Comparison of ENCODE assay signal across 10 cellular contexts in the genomic region with DNA sequence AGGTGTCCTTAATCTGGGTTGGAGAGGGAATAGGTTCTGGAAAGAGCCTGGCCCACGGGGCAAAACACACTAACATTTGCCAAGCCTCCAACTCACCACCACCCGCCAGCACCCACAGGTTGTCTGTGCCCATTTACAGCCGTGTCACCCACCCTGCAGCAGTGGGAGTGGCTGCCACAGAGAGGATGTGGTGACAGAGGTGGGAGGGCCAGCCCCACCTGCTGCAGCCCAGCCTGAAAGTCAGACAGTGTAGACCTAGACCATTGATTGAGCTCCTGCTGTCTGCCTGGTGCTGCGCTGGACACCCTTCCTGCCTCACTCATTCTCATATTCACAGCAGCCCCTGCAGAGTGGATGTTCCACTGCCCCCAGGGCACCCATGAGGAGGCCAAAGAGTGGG. TPM values are rescaled to one million over a fixed set of nuclear protein-coding genes. Genes with fewer than 3 reads are reported as not detected.
DNase-seq lines count a peak whose midpoint lies in the region; ATAC-seq, FAIRE-seq and TF ChIP-seq lines count a peak whose summit lies in the region.
"Had no signal": no experiment of that assay in that cellular context is flagged by ENCODE, and none has a peak within 500 bp of the region (broad histone marks: within the 10 kb centered on the region; RNA-seq: fewer than 3 reads in every experiment).

No MANE protein-coding gene starts in this region.

- H3K4me3 Mint-ChIP-seq in natural killer cell, result peak overlapping the region; percentile 84

- TF ChIP-seq CTCF in right lobe of liver (IDR thresholded peaks at IDR 0.05), result no peak
- TF ChIP-seq CTCF in HepG2 (CRISPR knock-in tag; IDR thresholded peaks at IDR 0.05), result no peak
- TF ChIP-seq CTCF in natural killer cell (IDR thresholded peaks at IDR 0.05), result no peak
- no peak for TF ChIP-seq CTCF in upper lobe of right lung (IDR thresholded peaks at IDR 0.05)

- TF ChIP-seq POLR2A in right lobe of liver (IDR thresholded peaks at IDR 0.05) (no peak), HepG2 (IDR thresholded peaks at IDR 0.05; ENCODE audit: insufficient read depth in 1 of 2, low read depth in 2 of 2, low read length in 2 of 2) (no peak)

- no peak for FAIRE-seq in HepG2 (lab: Jason Lieb, UNC)

- DNase-seq in right lobe of liver (peak in 1 of 3 donors; percentile 55), HepG2 (ENCODE audit: low spot score) (no peak), activated T-helper 1 cell treated with Interleukin-2 at 50 U/mL for 16 hours (ENCODE audit: low read depth) (peak; percentile 75), natural killer cell (peak; percentile 84), upper lobe of right lung (no peak), HAP-1 (ENCODE audit: low spot score in 2 of 2) (no peak)
- DNase-seq: IMR-90, PC-3 had no signal

- no peaks in the 10 kb centered on the region for H3K9me3 Mint-ChIP-seq in natural killer cell

- POLR2A ChIA-PET in HepG2 (lab: Yijun Ruan, JAX), result no interaction called here

- no peak for TF ChIP-seq RAD21 in HepG2 (CRISPR knock-in tag; IDR thresholded peaks at IDR 0.05)

- H3K27ac ChIP-seq in right lobe of liver, result no peak overlapping the region
- no peak overlapping the region for H3K27ac ChIP-seq in HepG2 (ENCODE audit: extremely low read length, insufficient read depth, low read length)
- no peak overlapping the region for H3K27ac ChIP-seq in upper lobe of right lung

- H3K4me3 ChIP-seq in right lobe of liver (no peak overlapping the region), HepG2 (replicated peaks in 1 of 3; ENCODE audit: insufficient read depth in 1 of 3, low read depth in 2 of 3, low read length in 3 of 3) (no peak overlapping the region), upper lobe of right lung (no peak overlapping the region), HAP-1 (no peak overlapping the region)

- H3K9me3 ChIP-seq in right lobe of liver, result no peaks in the 10 kb centered on the region
- peaks cover 15% of the 10 kb centered on the region for H3K9me3 ChIP-seq in HepG2 (ENCODE audit: low read length)
- H3K9me3 ChIP-seq in upper lobe of right lung, result no peaks in the 10 kb centered on the region
- H3K9me3 ChIP-seq in HAP-1, result peaks cover 9% of the 10 kb centered on the region

- no peaks in the 10 kb centered on the region for H3K36me3 ChIP-seq in right lobe of liver
- no peaks in the 10 kb centered on the region for H3K36me3 ChIP-seq in HepG2 (replicated peaks in 1 of 2; ENCODE audit: control insufficient read depth in 1 of 2, insufficient read depth in 2 of 2, low read length in 2 of 2)
- H3K36me3 ChIP-seq in upper lobe of right lung, result no peaks in the 10 kb centered on the region
- no peaks in the 10 kb centered on the region for H3K36me3 ChIP-seq in HAP-1 (replicated peaks)

- intact Hi-C loops in right lobe of liver (cut with DNase I) (no loop called here), HepG2 (cut with micrococcal nuclease; ENCODE audit: unreplicated experiment) (no loop called here), natural killer cell (cut with micrococcal nuclease) (loop anchor here (1.0 to 2.0 kb wide), 2 partner anchors 44 to 132 kb away; partner anchors contain the start of gene IL21R), upper lobe of right lung (cut with DNase I) (no loop called here)

- CTCF ChIA-PET in HepG2 (lab: Yijun Ruan, JAX; ENCODE audit: low intra/inter-chr PET ratio, low total read pairs), result no interaction called here

- no peak overlapping the region for H3K4me2 ChIP-seq in HepG2 (ENCODE audit: low read depth, low read length)

- H4K20me1 ChIP-seq in HepG2 (ENCODE audit: insufficient read depth, low read length), result no peaks in the 10 kb centered on the region

- no peaks in the 10 kb centered on the region for H3K27me3 Mint-ChIP-seq in natural killer cell (ENCODE audit: low read depth in 2 of 2)

- H3K27me3 ChIP-seq in right lobe of liver (no peaks in the 10 kb centered on the region), HepG2 (ENCODE audit: control insufficient read depth in 1 of 2, insufficient read depth in 2 of 2, low read length in 2 of 2) (peaks cover 4 to 22% of the 10 kb centered on the region in 2 experiments; a peak in 3 of 5 replicates), upper lobe of right lung (peaks cover 20% of the 10 kb centered on the region), HAP-1 (ENCODE audit: low read depth) (no peaks in the 10 kb centered on the region)

- no peaks in the 10 kb centered on the region for H3K79me2 ChIP-seq in HepG2 (ENCODE audit: insufficient read depth, low read length)

- 54% methylated on average over 2 of the region's 4 CpGs for WGBS in right lobe of liver (ENCODE audit: insufficient coverage, low coverage, low lambda C conversion rate, missing lambda C conversion rate)
- WGBS in HepG2 (ENCODE audit: low lambda C conversion rate), result 66% methylated on average over 4 of the region's 4 CpGs

- H3K4me1 ChIP-seq in right lobe of liver (no peaks in the 10 kb centered on the region), HepG2 (ENCODE audit: insufficient read depth, low read length) (peaks cover 7% of the 10 kb centered on the region; the same call in 1 of the 2 replicates), upper lobe of right lung (peaks cover 18% of the 10 kb centered on the region), HAP-1 (no peaks in the 10 kb centered on the region)

- no TSS peak for BruUV-seq in HepG2 (replicated peaks; lab: Mats Ljungman, UMichigan)

- peak in 3 of 4 donors; percentile 34 to 52 (median 50) for ATAC-seq in right lobe of liver
- ATAC-seq in HepG2, result no peak
- ATAC-seq in natural killer cell, result peak; percentile 58 to 82 (median 73)
- ATAC-seq in upper lobe of right lung, result peak; percentile 47
- no peak for ATAC-seq in GM19395 (IDR thresholded peaks at IDR 0.05; ENCODE audit: unreplicated experiment)
- no peak for ATAC-seq in GM18861 (IDR thresholded peaks at IDR 0.05; ENCODE audit: unreplicated experiment)
- ATAC-seq: PC-3 had no signal

- H2AFZ ChIP-seq in HepG2 (ENCODE audit: low read length), result no peak overlapping the region

- H3K9ac ChIP-seq in HepG2 (ENCODE audit: insufficient read depth, low read depth, low read length), result no peak overlapping the region

- H3K27ac Mint-ChIP-seq in natural killer cell, result peak overlapping the region; percentile 90 to 98

- in situ Hi-C loops in HepG2 (cut with HindIII; ENCODE audit: extremely low pct_ligation_motif_present, low pct_unique_long_range_greater_than_20kb), result no loop called here
- in situ Hi-C loops in HAP-1 (cut with MboI; ENCODE audit: low sequenced_read_pairs), result no loop called here

- TF ChIP-seq EP300 in HepG2 (IDR thresholded peaks at IDR 0.05; ENCODE audit: low read depth in 2 of 2, low read length in 2 of 2), result no peak
- TF ChIP-seq EP300 in HepG2 (CRISPR knock-in tag; IDR thresholded peaks at IDR 0.05; ENCODE audit: borderline replicate concordance), result no peak

- peaks cover 64 to 72% of the 10 kb centered on the region in 2 donors for H3K4me1 Mint-ChIP-seq in natural killer cell

- no peaks in the 10 kb centered on the region for H3K36me3 Mint-ChIP-seq in natural killer cell

TF ChIP-seq in HepG2, 621 proteins besides CTCF, POLR2A, EP300 and RAD21 (continues in another document):
- TF ChIP-seq JUNB (CRISPR knock-in tag; IDR thresholded peaks at IDR 0.05; ENCODE audit: borderline replicate concordance), result no peak
- TF ChIP-seq TOE1 (CRISPR knock-in tag; IDR thresholded peaks at IDR 0.05), result no peak

RNA-seq across cellular contexts. Expression of gene IL21R, which starts 44.7 kb away (rescaled TPM):
- 1 to 10 TPM in 1 of 6 experiments, under 1 TPM in 5; 0.09 to 1.3 (median 0.31) TPM for total RNA-seq in right lobe of liver
- total RNA-seq in HepG2 (2016; rRNA removed; fragmentation: Illumina TruSeq; extraction: Trizol), result 0.17 and 0.64 TPM in 2 replicates
- not detected in 2 replicates for total RNA-seq in HepG2 (2016; cell fraction: cytosol; rRNA removed; fragmentation: Illumina TruSeq; extraction: Trizol; ENCODE audit: low read depth)
- total RNA-seq in HepG2 (2016; cell fraction: insoluble cytoplasmic fraction; rRNA removed; fragmentation: Illumina TruSeq; extraction: Trizol), result 0.22 and 0.43 TPM in 2 replicates
- total RNA-seq in HepG2 (2016; cell fraction: membrane; rRNA removed; fragmentation: Illumina TruSeq; extraction: Trizol), result 0.22 and 0.45 TPM in 2 replicates
- total RNA-seq in HepG2 (2016; cell fraction: nucleus; rRNA removed; fragmentation: Illumina TruSeq; extraction: Trizol), result 0.28 and 0.40 TPM in 2 replicates
- 0.49 and 1.6 TPM in 2 replicates for polyA plus RNA-seq in HepG2 (2011; rRNA removed)
- 0.62 and 1.4 TPM in 2 replicates for polyA plus RNA-seq in HepG2 (2011; cell fraction: cytosol; rRNA removed)
- polyA plus RNA-seq in HepG2 (2011; cell fraction: nucleus; rRNA removed), result 0.34 and 1.6 TPM in 2 replicates
- 1.1 and 2.8 TPM in 2 replicates for polyA plus RNA-seq in HepG2 (2012)
- polyA plus RNA-seq in HepG2 (2016; cell fraction: cytosol; fragmentation: Illumina TruSeq; extraction: Trizol; ENCODE audit: low read depth), result 0.07 and 0.09 TPM in 2 replicates
- polyA plus RNA-seq in HepG2 (2016; cell fraction: insoluble cytoplasmic fraction; fragmentation: Illumina TruSeq; extraction: Trizol; ENCODE audit: low read depth), result 0.14 and 0.21 TPM in 2 replicates
- polyA plus RNA-seq in HepG2 (2016; cell fraction: membrane; fragmentation: Illumina TruSeq; extraction: Trizol; ENCODE audit: low read depth), result 0.06 and 0.12 TPM in 2 replicates
- 0.35 and 0.56 TPM in 2 replicates for polyA plus RNA-seq in HepG2 (2016; cell fraction: nucleus; fragmentation: Illumina TruSeq; extraction: Trizol; ENCODE audit: insufficient read depth, low read depth)
- polyA minus RNA-seq in HepG2 (2011; rRNA and poly(A)+ RNA removed; ENCODE audit: low replicate concordance), result 0.56 and 3.1 TPM in 2 replicates
- 0.88 and 1.1 TPM in 2 replicates for polyA minus RNA-seq in HepG2 (2011; cell fraction: cytosol; rRNA and poly(A)+ RNA removed)
- polyA minus RNA-seq in HepG2 (2011; cell fraction: nucleus; rRNA and poly(A)+ RNA removed), result 0.26 and 0.87 TPM in 2 replicates
- total RNA-seq in natural killer cell, result 10 to 100 TPM; 24.3 to 45.7 (median 26.5) TPM
- total RNA-seq in upper lobe of right lung, result 3.9 TPM

Comparison
In these comparisons a context has a peak if more than half of its experiments do, and no peak if none do; other contexts are left out.
1. ATAC-seq: peak in right lobe of liver (3 of 4), natural killer cell (3 of 3) and upper lobe of right lung (single experiment); none in HepG2 (single experiment), GM19395 (single experiment) and GM18861 (single experiment).
2. DNase-seq: peak in activated T-helper 1 cell treated with Interleukin-2 at 50 U/mL for 16 hours (single experiment) and natural killer cell (single experiment); none in HepG2 (single experiment), upper lobe of right lung (single experiment) and HAP-1 (0 of 2).